Comparison of ENCODE assay signal across 28 cellular contexts in genomic region chr2:221405521-221405920, GRCh38.
"Had no signal": no experiment of that assay in that cellular context is flagged by ENCODE, and none has a peak within 500 bp of the region (broad histone marks: within the 10 kb centered on the region; RNA-seq: fewer than 3 reads in every experiment).

No MANE protein-coding gene starts in this region.

- H3K27ac ChIP-seq: colonic mucosa, coronary artery, dorsolateral prefrontal cortex, epithelial cell of prostate, esophagus muscularis mucosa, esophagus squamous epithelium, foreskin keratinocyte, gastrocnemius medialis, gastroesophageal sphincter, heart left ventricle, heart right ventricle had no signal

- H3K4me1 ChIP-seq: colonic mucosa, esophagus muscularis mucosa, esophagus squamous epithelium, foreskin keratinocyte, gastrocnemius medialis, gastroesophageal sphincter, heart left ventricle, heart right ventricle had no signal

- ATAC-seq: effector memory CD8-positive, alpha-beta T cell; esophagus mucosa; foreskin keratinocyte; gastrocnemius medialis; gastroesophageal sphincter; heart left ventricle; heart right ventricle had no signal

- DNase-seq: colonic mucosa; cortex of kidney; dermis blood vessel endothelial cell; dorsolateral prefrontal cortex; effector CD4-positive, alpha-beta T cell; effector CD8-positive, alpha-beta T cell; effector memory CD4-positive, alpha-beta T cell; effector memory CD8-positive, alpha-beta T cell; endodermal cell; erythroblast; esophagus squamous epithelium; foreskin fibroblast; foreskin keratinocyte; foreskin melanocyte; gastrocnemius medialis; glutamatergic neuron; head of caudate nucleus; heart left ventricle; heart right ventricle had no signal

- H3K4me3 ChIP-seq: colonic mucosa, coronary artery, dorsolateral prefrontal cortex, esophagus muscularis mucosa, esophagus squamous epithelium, gastrocnemius medialis, gastroesophageal sphincter, heart left ventricle, heart right ventricle had no signal

- H3K27me3 ChIP-seq: colonic mucosa, dorsolateral prefrontal cortex, esophagus muscularis mucosa, esophagus squamous epithelium, gastrocnemius medialis, gastroesophageal sphincter, heart left ventricle, heart right ventricle had no signal

- H3K36me3 ChIP-seq: colonic mucosa, esophagus muscularis mucosa, esophagus squamous epithelium, gastrocnemius medialis, gastroesophageal sphincter, heart left ventricle, heart right ventricle had no signal

- FAIRE-seq: colon, endometrium, endothelial cell of umbilical vein, frontal cortex had no signal

- H3K9me3 ChIP-seq: colonic mucosa, esophagus squamous epithelium, gastrocnemius medialis had no signal
